Comparison of ENCODE assay signal across 10 cellular contexts in genomic region chr12:62468394-62468793, GRCh38. TPM values are rescaled to one million over a fixed set of nuclear protein-coding genes. Genes with fewer than 3 reads are reported as not detected.
A peak's percentile ranks its signal among the peaks of the same experiment; 100 is the strongest.
DNase-seq lines count a peak whose midpoint lies in the region; ATAC-seq and TF ChIP-seq lines count a peak whose summit lies in the region.
"Had no signal": no experiment of that assay in that cellular context is flagged by ENCODE, and none has a peak within 500 bp of the region (broad histone marks: within the 10 kb centered on the region; RNA-seq: fewer than 3 reads in every experiment).

No MANE protein-coding gene starts in this region.

- H3K27me3 ChIP-seq in A673 (replicated peaks; ENCODE audit: insufficient read depth, low read depth, low read length, poor library complexity) (no peaks in the 10 kb centered on the region), GM23338 (ENCODE audit: insufficient read depth) (0 out of 2 replicates have a peak, but pooled peaks cover 3% of the 10 kb centered on the region), lower lobe of right lung (ENCODE audit: low read depth) (no peaks in the 10 kb centered on the region), tibial nerve (no peaks in the 10 kb centered on the region)

- peaks cover 8% of the 10 kb centered on the region for H3K4me1 Mint-ChIP-seq in GM23338
- H3K4me1 Mint-ChIP-seq in activated naive CD8-positive, alpha-beta T cell treated with anti-CD3 and anti-CD28 coated beads for 36 hours = peaks cover 10% of the 10 kb centered on the region

- peaks cover 13% of the 10 kb centered on the region for H3K4me1 ChIP-seq in A673 (ENCODE audit: insufficient read depth, low read length, poor library complexity, severe bottlenecking)
- H3K4me1 ChIP-seq in GM23338 (ENCODE audit: insufficient read depth) = peaks cover 10% of the 10 kb centered on the region
- H3K4me1 ChIP-seq in lower lobe of right lung = peaks cover 30% of the 10 kb centered on the region
- H3K4me1 ChIP-seq in tibial nerve = peaks cover 0 to 62% (median 3%) of the 10 kb centered on the region in 4 donors

- peak overlapping the region; percentile 95 for H3K4me3 ChIP-seq in A673 (ENCODE audit: low read depth, low read length, poor library complexity, severe bottlenecking)
- no peak overlapping the region for H3K4me3 ChIP-seq in GM23338
- H3K4me3 ChIP-seq in lower lobe of right lung = peak overlapping the region; percentile 69
- H3K4me3 ChIP-seq in tibial nerve = peak overlapping the region in 1 of 4 donors; percentile 80

- TF ChIP-seq CTCF in A673 (conservative IDR thresholded peaks at IDR 0.05; ENCODE audit: low read depth, low read length) (no peak), GM23338 (conservative IDR thresholded peaks at IDR 0.05; ENCODE audit: low read depth in 2 of 2) (no peak), lower lobe of right lung (IDR thresholded peaks at IDR 0.05) (no peak), tibial nerve (IDR thresholded peaks at IDR 0.05) (no peak)

- BruUV-seq in A673 (replicated peaks; lab: Mats Ljungman, UMichigan) = no TSS peak

- ATAC-seq in GM23338 (no peak), lower lobe of right lung (no peak), GM19351 (IDR thresholded peaks at IDR 0.05; ENCODE audit: unreplicated experiment) (no peak)
- ATAC-seq: left cardiac atrium had no signal

- H3K9me3 Mint-ChIP-seq in GM23338 = peaks cover 6% of the 10 kb centered on the region
- peaks cover 5% of the 10 kb centered on the region for H3K9me3 Mint-ChIP-seq in activated naive CD8-positive, alpha-beta T cell treated with anti-CD3 and anti-CD28 coated beads for 36 hours

- intact Hi-C loops in A673 (cut with micrococcal nuclease; ENCODE audit: unreplicated experiment) (no loop called here), lower lobe of right lung (cut with DNase I) (no loop called here)

- H3K27ac ChIP-seq in A673 (ENCODE audit: low read depth, low read length, poor library complexity, severe bottlenecking) (no peak overlapping the region), GM23338 (ENCODE audit: low read depth) (no peak overlapping the region), lower lobe of right lung (no peak overlapping the region), tibial nerve (no peak overlapping the region)

- H3K27ac Mint-ChIP-seq in GM23338 = no peak overlapping the region
- H3K27ac Mint-ChIP-seq in activated naive CD8-positive, alpha-beta T cell treated with anti-CD3 and anti-CD28 coated beads for 36 hours = no peak overlapping the region

- no peak for TF ChIP-seq EP300 in tibial nerve (IDR thresholded peaks at IDR 0.05)

- H3K36me3 ChIP-seq in A673 (ENCODE audit: insufficient read depth, low read length, poor library complexity, severe bottlenecking) (no peaks in the 10 kb centered on the region), GM23338 (ENCODE audit: insufficient read depth) (no peaks in the 10 kb centered on the region), lower lobe of right lung (peaks cover 7% of the 10 kb centered on the region), tibial nerve (peaks cover 0 to 2% (median 0%) of the 10 kb centered on the region in 3 donors)

- CTCF ChIA-PET in A673 (lab: Charles Lee) = no interaction called here

- H3K27me3 Mint-ChIP-seq in GM23338 (ENCODE audit: insufficient read depth, low read depth, poor library complexity) = peaks cover 3% of the 10 kb centered on the region
- no peaks in the 10 kb centered on the region for H3K27me3 Mint-ChIP-seq in activated naive CD8-positive, alpha-beta T cell treated with anti-CD3 and anti-CD28 coated beads for 36 hours
- H3K27me3 Mint-ChIP-seq: IgD-negative memory B cell had no signal

- H3K9me2 ChIP-seq in GM23338 (ENCODE audit: insufficient read depth) = no peaks in the 10 kb centered on the region; the same call in 1 of the 2 replicates

- peak overlapping the region; percentile 91; the same call in 2 of the 3 replicates for H3K4me3 Mint-ChIP-seq in GM23338
- peak overlapping the region; percentile 83 for H3K4me3 Mint-ChIP-seq in activated naive CD8-positive, alpha-beta T cell treated with anti-CD3 and anti-CD28 coated beads for 36 hours

- peak; percentile 9 for DNase-seq in A673 (ENCODE audit: low spot score)
- DNase-seq in GM23338 (ENCODE audit: low spot score) = no peak
- DNase-seq in activated naive CD8-positive, alpha-beta T cell treated with anti-CD3 and anti-CD28 coated beads for 36 hours = no peak
- DNase-seq in lower lobe of right lung = no peak
- no peak for DNase-seq in tibial nerve (ENCODE audit: low spot score in 2 of 2)
- no peak for DNase-seq in mucosa of gallbladder (ENCODE audit: low spot score)
- no peak for DNase-seq in NCI-H2227 (lab: John Stamatoyannopoulos, UW; ENCODE audit: unreplicated experiment)
- DNase-seq: left cardiac atrium had no signal

- POLR2A ChIA-PET in A673 (lab: Charles Lee; ENCODE audit: low non-redundant PET) = no interaction called here

- H3K79me2 ChIP-seq in GM23338 (replicated peaks; ENCODE audit: insufficient read depth) = peaks cover 52% of the 10 kb centered on the region

- H4K20me1 ChIP-seq in GM23338 (replicated peaks; ENCODE audit: insufficient read depth) = peaks cover 6% of the 10 kb centered on the region

- no peak overlapping the region for H2AFZ ChIP-seq in GM23338

- no peak overlapping the region for H3K4me2 ChIP-seq in GM23338

- no peaks in the 10 kb centered on the region; the same call in 2 of the 3 replicates for H3K36me3 Mint-ChIP-seq in GM23338 (ENCODE audit: low read depth)
- H3K36me3 Mint-ChIP-seq in activated naive CD8-positive, alpha-beta T cell treated with anti-CD3 and anti-CD28 coated beads for 36 hours = peaks cover 1% of the 10 kb centered on the region
- H3K36me3 Mint-ChIP-seq: IgD-negative memory B cell had no signal

- H3F3A ChIP-seq in GM23338 (replicated peaks; ENCODE audit: low read depth) = no peaks in the 10 kb centered on the region

- WGBS in tibial nerve, 2 donors = 64 to 75% methylated on average over 2 of the region's 2 CpGs

- H3K9me3 ChIP-seq in A673 (ENCODE audit: low read depth, low read length, poor library complexity, severe bottlenecking) (peaks cover 6% of the 10 kb centered on the region), lower lobe of right lung (peaks cover 2% of the 10 kb centered on the region), tibial nerve (peaks cover 0 to 4% (median 0%) of the 10 kb centered on the region in 4 donors)

- no peak for TF ChIP-seq POLR2A in tibial nerve (IDR thresholded peaks at IDR 0.05)

RNA-seq across cellular contexts. Expression of gene MON2, which starts 1.8 kb away (rescaled TPM):
- 36.0 and 38.7 TPM in 2 replicates for total RNA-seq in A673 (2021)
- total RNA-seq in GM23338 (2014; rRNA removed; shearing (Covaris generic)) = 27.3 and 32.2 TPM in 2 replicates
- 9.0 and 11.0 TPM in 2 replicates for polyA plus RNA-seq in GM23338 (2016; fragmentation: Nextera tagmentation; extraction: Ambion mirVana)
- total RNA-seq in activated naive CD8-positive, alpha-beta T cell treated with anti-CD3 and anti-CD28 coated beads for 36 hours = 10 to 100 TPM; 19.1 to 19.8 TPM
- 48.6 TPM for total RNA-seq in lower lobe of right lung
- 100 to 1,000 TPM in 3 of 4 donors, 10 to 100 TPM in 1; 70.2 to 134 (median 111) TPM for total RNA-seq in tibial nerve
- 51.1 TPM for total RNA-seq in mucosa of gallbladder
